Comparison of ENCODE assay signal across 14 cellular contexts in the genomic region with DNA sequence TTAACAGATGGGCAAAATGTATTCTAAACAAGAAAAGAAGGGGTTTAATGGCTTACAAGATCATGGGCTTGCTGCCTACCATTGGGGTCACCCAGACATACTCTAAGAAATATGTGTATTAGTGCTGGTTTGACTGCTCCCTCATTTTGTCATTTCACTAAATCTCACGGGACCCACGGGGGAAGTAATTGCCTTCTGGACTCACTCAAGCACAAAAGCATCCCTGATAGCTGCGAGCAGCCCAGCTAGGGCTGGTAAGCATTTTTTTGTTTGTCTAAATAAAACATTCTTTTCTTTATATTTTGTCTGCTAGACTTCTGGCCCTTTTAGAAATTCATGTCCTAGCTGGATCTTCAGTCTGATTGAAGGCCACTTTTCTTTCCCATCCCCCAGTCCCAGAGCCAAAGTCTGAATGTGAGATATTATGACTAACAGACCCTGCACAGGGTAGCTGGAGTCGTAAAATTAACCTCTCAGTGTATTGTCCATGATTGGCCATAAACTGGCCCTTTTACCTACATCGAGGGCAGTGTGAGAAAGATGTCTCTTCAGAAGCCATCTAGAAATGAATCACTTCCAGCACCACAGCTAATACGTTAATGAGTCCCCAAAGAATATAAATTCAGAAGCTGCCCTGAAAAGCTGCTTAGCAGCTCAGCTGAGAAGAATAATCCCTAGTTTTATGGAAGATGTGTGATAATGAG. TPM values are rescaled to one million over a fixed set of nuclear protein-coding genes. Genes with fewer than 3 reads are reported as not detected.
DNase-seq lines count a peak whose midpoint lies in the region; ATAC-seq and TF ChIP-seq lines count a peak whose summit lies in the region.
"Had no signal": no experiment of that assay in that cellular context is flagged by ENCODE, and none has a peak within 500 bp of the region (broad histone marks: within the 10 kb centered on the region; RNA-seq: fewer than 3 reads in every experiment).

No MANE protein-coding gene starts in this region.

- H3K27ac Mint-ChIP-seq in neural progenitor cell, result peak overlapping the region; percentile 28
- no peak overlapping the region for H3K27ac Mint-ChIP-seq in mesothelial cell of epicardium

- peak overlapping the region; percentile 24 for H3K4me2 ChIP-seq in neural progenitor cell

- H3K4me3 Mint-ChIP-seq in neural progenitor cell (no peak overlapping the region), mesothelial cell of epicardium (no peak overlapping the region)

- H3K9me3 Mint-ChIP-seq in neural progenitor cell, result no peaks in the 10 kb centered on the region
- H3K9me3 Mint-ChIP-seq in mesothelial cell of epicardium, result no peaks in the 10 kb centered on the region

- H3K9me3 ChIP-seq in neural progenitor cell (ENCODE audit: low read depth), result no peaks in the 10 kb centered on the region
- H3K9me3 ChIP-seq: neutrophil, thoracic aorta had no signal

- no peaks in the 10 kb centered on the region for H3K79me2 ChIP-seq in neural progenitor cell (ENCODE audit: low read depth)

- H3K27me3 Mint-ChIP-seq in neural progenitor cell (ENCODE audit: insufficient read depth, low read depth), result peaks cover 3% of the 10 kb centered on the region
- no peaks in the 10 kb centered on the region for H3K27me3 Mint-ChIP-seq in mesothelial cell of epicardium (ENCODE audit: low read depth)

- peaks cover 3% of the 10 kb centered on the region for H3F3A ChIP-seq in neural progenitor cell (ENCODE audit: low read depth)

- H3K27ac ChIP-seq in neural progenitor cell, result peak overlapping the region; percentile 53
- H3K27ac ChIP-seq: neutrophil, thoracic aorta had no signal

- H3K9ac ChIP-seq in neural progenitor cell, result no peak overlapping the region

- H3K36me3 Mint-ChIP-seq in neural progenitor cell, result peaks cover 23% of the 10 kb centered on the region
- peaks cover 26% of the 10 kb centered on the region for H3K36me3 Mint-ChIP-seq in mesothelial cell of epicardium

- H2AFZ ChIP-seq in neural progenitor cell (replicated peaks), result no peak overlapping the region

- H3K4me3 ChIP-seq in neural progenitor cell, result no peak overlapping the region
- H3K4me3 ChIP-seq: thoracic aorta had no signal

- no peaks in the 10 kb centered on the region for H3K36me3 ChIP-seq in neural progenitor cell
- H3K36me3 ChIP-seq: neutrophil, thoracic aorta had no signal

- peak; percentile 83 for DNase-seq in NCI-H2171 (lab: John Stamatoyannopoulos, UW)
- no peak for DNase-seq in neural progenitor cell (ENCODE audit: low spot score)
- DNase-seq in H4 (ENCODE audit: low spot score), result no peak
- no peak for DNase-seq in stimulated activated naive CD4-positive, alpha-beta T cell treated with Interleukin-2 at 50 U/mL for 16 hours (lab: John Stamatoyannopoulos, UW)
- DNase-seq in mesothelial cell of epicardium (ENCODE audit: low spot score in 2 of 2, unreplicated experiment in 2 of 2), result no peak
- DNase-seq: COR-L47; islet precursor cell; NCI-H526; stimulated activated CD4-positive, alpha-beta T cell treated with anti-CD3 and anti-CD28 coated beads, Interleukin-4, amount 100 ng/mL, for 24 hours had no signal

- no peaks in the 10 kb centered on the region for H4K20me1 ChIP-seq in neural progenitor cell (ENCODE audit: low read depth)

- peaks cover 25% of the 10 kb centered on the region for H3K4me1 Mint-ChIP-seq in neural progenitor cell
- H3K4me1 Mint-ChIP-seq in mesothelial cell of epicardium, result peaks cover 23% of the 10 kb centered on the region

- no peaks in the 10 kb centered on the region for H3K27me3 ChIP-seq in neural progenitor cell
- H3K27me3 ChIP-seq: neutrophil had no signal

- TF ChIP-seq CTCF in neural progenitor cell (IDR thresholded peaks at IDR 0.05) (no peak), mesothelial cell of epicardium (IDR thresholded peaks at IDR 0.05; ENCODE audit: unreplicated experiment) (no peak)

- ATAC-seq in GM18502 (IDR thresholded peaks at IDR 0.05; ENCODE audit: poor library complexity, unreplicated experiment) (peak; percentile 55), GM21619 (IDR thresholded peaks at IDR 0.05; ENCODE audit: unreplicated experiment) (peak; percentile 82), HG03521 (IDR thresholded peaks at IDR 0.05; ENCODE audit: unreplicated experiment) (no peak)

- H3K4me1 ChIP-seq in neural progenitor cell, result peaks cover 39% of the 10 kb centered on the region

RNA-seq across cellular contexts. Expression of a gene that starts 55.4 kb away (rescaled TPM):
- total RNA-seq in neural progenitor cell (ENCODE audit: low replicate concordance) (40.5 and 63.1 TPM in 2 replicates), mesothelial cell of epicardium (29.0 to 31.1 TPM (median 30.5 TPM) in 3 replicates)
- total RNA-seq in H4 (2014; rRNA removed; shearing (Covaris generic)), result 16.5 and 17.2 TPM in 2 replicates
